8 cellular contexts compared by ENCODE assay signal in genomic region chr21:17818158-17819113, GRCh38. TPM values are rescaled to one million over a fixed set of nuclear protein-coding genes. Genes with fewer than 3 reads are reported as not detected.
DNase-seq lines count a peak whose midpoint lies in the region; ATAC-seq, FAIRE-seq and TF ChIP-seq lines count a peak whose summit lies in the region.

No MANE protein-coding gene starts in this region.

- TF ChIP-seq CTCF in SK-N-SH (IDR thresholded peaks at IDR 0.05) (no peak), hepatocyte (IDR thresholded peaks at IDR 0.05; ENCODE audit: poor library complexity) (no peak)

- ATAC-seq in GM19351 (IDR thresholded peaks at IDR 0.05; ENCODE audit: unreplicated experiment) (peak; percentile 14), HG03460 (IDR thresholded peaks at IDR 0.05; ENCODE audit: unreplicated experiment) (peak; percentile 20)

- peaks cover 0 to 25% (median 5%) of the 10 kb centered on the region in 11 experiments; a peak in 8 of 22 replicates for H4K20me1 ChIP-seq in BLaER1 treated with 17β-estradiol and CSF1 and Interleukin-3, amounts not matched to agents 10 nM and 100 nM
- H4K20me1 ChIP-seq in SK-N-SH (ENCODE audit: insufficient read depth), result no peaks in the 10 kb centered on the region
- H4K20me1 ChIP-seq in hepatocyte (ENCODE audit: insufficient read depth, poor library complexity, severe bottlenecking), result no peaks in the 10 kb centered on the region

- TF ChIP-seq RAD21 in SK-N-SH (IDR thresholded peaks at IDR 0.05; ENCODE audit: low read length), result no peak

- peaks cover 0 to 27% (median 15%) of the 10 kb centered on the region in 11 experiments; a peak in 16 of 22 replicates for H3K27me3 ChIP-seq in BLaER1 treated with 17β-estradiol and CSF1 and Interleukin-3, amounts not matched to agents 10 nM and 100 nM
- H3K27me3 ChIP-seq in SK-N-SH (ENCODE audit: insufficient read depth), result no peaks in the 10 kb centered on the region
- H3K27me3 ChIP-seq in adipocyte (replicated peaks; ENCODE audit: control insufficient read depth, insufficient read depth, low read length), result no peaks in the 10 kb centered on the region
- no peaks in the 10 kb centered on the region for H3K27me3 ChIP-seq in hepatocyte

- H3K9me2 ChIP-seq in SK-N-SH (no peaks in the 10 kb centered on the region), hepatocyte (replicated peaks; ENCODE audit: insufficient read depth) (no peaks in the 10 kb centered on the region)

- peaks cover 4% of the 10 kb centered on the region for H3F3A ChIP-seq in SK-N-SH (replicated peaks; ENCODE audit: insufficient read depth)

- POLR2A ChIA-PET in SK-N-SH (lab: Yijun Ruan, JAX), result interaction anchor here (0.8 to 2.0 kb wide), 2 partner anchors 35 to 208 kb away, joined by 3 to 6 read pairs; no protein-coding TSS in a partner anchor

- 13% methylated on average over 6 of the region's 56 CpGs for WGBS in SK-N-SH (ENCODE audit: low lambda C conversion rate)
- WGBS in hepatocyte (ENCODE audit: low lambda C conversion rate, missing lambda C conversion rate), result 2% methylated on average over 51 of the region's 56 CpGs

- H2AFZ ChIP-seq in SK-N-SH (ENCODE audit: low read depth) (peak overlapping the region; percentile 93; the same call in 1 of the 2 replicates), hepatocyte (peak overlapping the region; percentile 67)

- H3K4me3 ChIP-seq in BLaER1 treated with 17β-estradiol and CSF1 and Interleukin-3, amounts not matched to agents 10 nM and 100 nM, result peak overlapping the region; percentile 82 to 99 (median 97)
- H3K4me3 ChIP-seq in SK-N-SH (ENCODE audit: low read depth in 2 of 2, low read length in 1 of 2) (peak overlapping the region; percentile 86 to 93), adipocyte (ENCODE audit: low read length) (peak overlapping the region; percentile 86), hepatocyte (peak overlapping the region; percentile 94)

- H3K36me3 ChIP-seq in BLaER1 treated with 17β-estradiol and CSF1 and Interleukin-3, amounts not matched to agents 10 nM and 100 nM, result peaks cover 26 to 37% (median 34%) of the 10 kb centered on the region in 11 experiments; a peak in 21 of 22 replicates
- peaks cover 11 to 20% of the 10 kb centered on the region in 2 experiments for H3K36me3 ChIP-seq in SK-N-SH (replicated peaks in 1 of 2; ENCODE audit: control insufficient read depth in 1 of 2, insufficient read depth in 2 of 2, low read length in 1 of 2)
- H3K36me3 ChIP-seq in adipocyte (ENCODE audit: control insufficient read depth, insufficient read depth, low read length, severe bottlenecking), result no peaks in the 10 kb centered on the region
- peaks cover 6% of the 10 kb centered on the region for H3K36me3 ChIP-seq in hepatocyte (replicated peaks; ENCODE audit: insufficient read depth, low read depth)

- peaks cover 12 to 33% (median 24%) of the 10 kb centered on the region in 10 experiments for H3K4me1 ChIP-seq in BLaER1 treated with 17β-estradiol and CSF1 and Interleukin-3, amounts not matched to agents 10 nM and 100 nM
- H3K4me1 ChIP-seq in SK-N-SH (ENCODE audit: control insufficient read depth in 1 of 2, insufficient read depth in 2 of 2, low read depth in 1 of 2, low read length in 1 of 2) (peaks cover 3 to 7% of the 10 kb centered on the region in 2 experiments; a peak in 2 of 4 replicates), adipocyte (ENCODE audit: control insufficient read depth, insufficient read depth, low read length) (peaks cover 18% of the 10 kb centered on the region), hepatocyte (ENCODE audit: insufficient read depth) (peaks cover 6% of the 10 kb centered on the region)

- H3K79me2 ChIP-seq in SK-N-SH (ENCODE audit: insufficient read depth), result no peaks in the 10 kb centered on the region; the same call in 1 of the 2 replicates
- peaks cover 50% of the 10 kb centered on the region for H3K79me2 ChIP-seq in hepatocyte

- peak overlapping the region; percentile 96 to 99 (median 99) for H3K27ac ChIP-seq in BLaER1 treated with 17β-estradiol and CSF1 and Interleukin-3, amounts not matched to agents 10 nM and 100 nM
- peak overlapping the region; percentile 63 to 88; a peak in 2 of 4 replicates for H3K27ac ChIP-seq in SK-N-SH (ENCODE audit: low read depth in 2 of 2, low read length in 1 of 2)
- peak overlapping the region; percentile 98 for H3K27ac ChIP-seq in hepatocyte

- H3K4me2 ChIP-seq in BLaER1 treated with 17β-estradiol and CSF1 and Interleukin-3, amounts not matched to agents 10 nM and 100 nM, result peak overlapping the region; percentile 63 to 97 (median 89)
- H3K4me2 ChIP-seq in SK-N-SH (peak overlapping the region; percentile 85), hepatocyte (peak overlapping the region; percentile 81)

- peak overlapping the region; percentile 93 to 98 (median 96) for H3K9ac ChIP-seq in BLaER1 treated with 17β-estradiol and CSF1 and Interleukin-3, amounts not matched to agents 10 nM and 100 nM
- H3K9ac ChIP-seq in SK-N-SH (peak overlapping the region; percentile 77), adipocyte (ENCODE audit: low read length) (peak overlapping the region; percentile 94)

- no peak for TF ChIP-seq EP300 in SK-N-SH (IDR thresholded peaks at IDR 0.05; ENCODE audit: borderline replicate concordance in 1 of 2, low read depth in 1 of 2, low read length in 1 of 2)

- no peak for FAIRE-seq in RCC 7860 (lab: Jason Lieb, UNC)

- peaks cover 0 to 4% (median 0%) of the 10 kb centered on the region in 11 experiments; a peak in 1 of 22 replicates for H3K9me3 ChIP-seq in BLaER1 treated with 17β-estradiol and CSF1 and Interleukin-3, amounts not matched to agents 10 nM and 100 nM (replicated peaks in 1 of 11)
- no peaks in the 10 kb centered on the region for H3K9me3 ChIP-seq in SK-N-SH
- no peaks in the 10 kb centered on the region for H3K9me3 ChIP-seq in adipocyte (ENCODE audit: control insufficient read depth, low read length)
- no peaks in the 10 kb centered on the region for H3K9me3 ChIP-seq in hepatocyte (ENCODE audit: low read depth)

- CTCF ChIA-PET in SK-N-SH (lab: Yijun Ruan, JAX), result interaction anchor here (1.0 to 1.6 kb wide), 4 partner anchors 8 to 106 kb away, joined by 3 to 9 read pairs (median 4); no protein-coding TSS in a partner anchor

- DNase-seq in SK-N-SH (peak; percentile 8), adipocyte (ENCODE audit: low read depth) (peak; percentile 62), hepatocyte (ENCODE audit: low spot score) (peak; percentile 62), renal cortical epithelial cell (ENCODE audit: low read depth) (peak; percentile 30), RCC 7860 (ENCODE audit: low spot score) (no peak)

TF ChIP-seq in SK-N-SH, 30 proteins besides CTCF, POLR2A, EP300 and RAD21:
- no peak for TF ChIP-seq IRF3 (IDR thresholded peaks at IDR 0.05; ENCODE audit: low read depth, low read length)
- peak; percentile 28; the same call in 1 of the 2 replicates for TF ChIP-seq MXI1 (IDR thresholded peaks at IDR 0.05; ENCODE audit: low read depth, low read length)
- TF ChIP-seq MAX (IDR thresholded peaks at IDR 0.05; ENCODE audit: low read depth), result peak; percentile 84
- no peak for TF ChIP-seq REST (IDR thresholded peaks at IDR 0.05; ENCODE audit: low read depth, low read length)

RNA-seq across cellular contexts. Expression of gene C21orf91, which starts 0.7 kb away (rescaled TPM):
- polyA plus RNA-seq in SK-N-SH (2012; rRNA removed), result 2.2 TPM in 2 replicates
- 2.7 and 3.1 TPM in 2 replicates for polyA plus RNA-seq in SK-N-SH (2012; cell fraction: cytosol; rRNA removed)
- polyA plus RNA-seq in SK-N-SH (2012; cell fraction: nucleus; rRNA removed), result 0.95 and 1.8 TPM in 2 replicates
- 11.1 and 13.6 TPM in 2 replicates for total RNA-seq in hepatocyte
- 3.9 and 6.2 TPM in 2 replicates for polyA plus RNA-seq in hepatocyte
- 5.6 and 10.5 TPM in 2 replicates for total RNA-seq in renal cortical epithelial cell
